ENCODE assay signal across 2 cellular contexts in genomic region chr10:126252884-126253612, GRCh38.
A peak's percentile ranks its signal among the peaks of the same experiment; 100 is the strongest.
TF ChIP-seq lines count a peak whose summit lies in the region.

No MANE protein-coding gene starts in this region.

TF ChIP-seq in HEK293, 187 proteins besides CTCF, POLR2A, EP300 and RAD21 (continued from another document and continues in another):
- TF ChIP-seq ZNF692 (tag by site-specific recombination; IDR thresholded peaks at IDR 0.05) (peak; percentile 19; the same call in 1 of the 2 replicates), ZNF394 (tag by site-specific recombination; IDR thresholded peaks at IDR 0.05; ENCODE audit: borderline replicate concordance) (peak; percentile 73), TCF7L2 (IDR thresholded peaks at IDR 0.05; ENCODE audit: borderline replicate concordance, low read depth, low read length) (peak; percentile 77; the same call in 1 of the 2 replicates), ZFP41 (tag by site-specific recombination; IDR thresholded peaks at IDR 0.05; ENCODE audit: borderline replicate concordance) (no peak), OVOL3 (tag by site-specific recombination; IDR thresholded peaks at IDR 0.05) (peak; percentile 25; the same call in 1 of the 2 replicates), ZNF184 (tag by site-specific recombination; IDR thresholded peaks at IDR 0.05) (peak; percentile 75), PRDM10 (tag by site-specific recombination; IDR thresholded peaks at IDR 0.05) (peak; percentile 53; the same call in 1 of the 2 replicates), ZEB2 (tag by site-specific recombination; IDR thresholded peaks at IDR 0.05) (peak; percentile 94), ZNF624 (tag by site-specific recombination; IDR thresholded peaks at IDR 0.05) (no peak), ZNF362 (tag by site-specific recombination; IDR thresholded peaks at IDR 0.05) (0 out of 2 replicates have a peak, but pooled peaks have one; percentile 21), WT1 (tag by site-specific recombination; IDR thresholded peaks at IDR 0.05) (peak; percentile 59), ZNF544 (tag by site-specific recombination; IDR thresholded peaks at IDR 0.05) (no peak), PRDM1 (tag by site-specific recombination; IDR thresholded peaks at IDR 0.05) (peak; percentile 18; the same call in 1 of the 2 replicates), ZBTB1 (tag by site-specific recombination; IDR thresholded peaks at IDR 0.05) (0 out of 2 replicates have a peak, but pooled peaks have one; percentile 12), ZNF530 (tag by site-specific recombination; IDR thresholded peaks at IDR 0.05; ENCODE audit: low read depth) (no peak), SP7 (tag by site-specific recombination; IDR thresholded peaks at IDR 0.05) (peak; percentile 83)
- TF ChIP-seq, protein P1, sequence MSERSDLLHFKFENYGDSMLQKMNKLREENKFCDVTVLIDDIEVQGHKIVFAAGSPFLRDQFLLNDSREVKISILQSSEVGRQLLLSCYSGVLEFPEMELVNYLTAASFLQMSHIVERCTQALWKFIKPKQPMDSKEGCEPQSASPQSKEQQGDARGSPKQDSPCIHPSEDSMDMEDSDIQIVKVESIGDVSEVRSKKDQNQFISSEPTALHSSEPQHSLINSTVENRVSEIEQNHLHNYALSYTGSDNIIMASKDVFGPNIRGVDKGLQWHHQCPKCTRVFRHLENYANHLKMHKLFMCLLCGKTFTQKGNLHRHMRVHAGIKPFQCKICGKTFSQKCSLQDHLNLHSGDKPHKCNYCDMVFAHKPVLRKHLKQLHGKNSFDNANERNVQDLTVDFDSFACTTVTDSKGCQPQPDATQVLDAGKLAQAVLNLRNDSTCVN (tag by site-specific recombination; optimal IDR thresholded peaks at IDR 0.05): no peak
- TF ChIP-seq, protein P2, sequence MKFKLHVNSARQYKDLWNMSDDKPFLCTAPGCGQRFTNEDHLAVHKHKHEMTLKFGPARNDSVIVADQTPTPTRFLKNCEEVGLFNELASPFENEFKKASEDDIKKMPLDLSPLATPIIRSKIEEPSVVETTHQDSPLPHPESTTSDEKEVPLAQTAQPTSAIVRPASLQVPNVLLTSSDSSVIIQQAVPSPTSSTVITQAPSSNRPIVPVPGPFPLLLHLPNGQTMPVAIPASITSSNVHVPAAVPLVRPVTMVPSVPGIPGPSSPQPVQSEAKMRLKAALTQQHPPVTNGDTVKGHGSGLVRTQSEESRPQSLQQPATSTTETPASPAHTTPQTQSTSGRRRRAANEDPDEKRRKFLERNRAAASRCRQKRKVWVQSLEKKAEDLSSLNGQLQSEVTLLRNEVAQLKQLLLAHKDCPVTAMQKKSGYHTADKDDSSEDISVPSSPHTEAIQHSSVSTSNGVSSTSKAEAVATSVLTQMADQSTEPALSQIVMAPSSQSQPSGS (tag by site-specific recombination; IDR thresholded peaks at IDR 0.05; ENCODE audit: low read depth): 0 out of 2 replicates have a peak, but pooled peaks have one; percentile 32

TF ChIP-seq in GM23338, 12 proteins besides CTCF, POLR2A, EP300 and RAD21 (continued from another document):
- TF ChIP-seq ZNF462 (CRISPR knock-in tag; IDR thresholded peaks at IDR 0.05): no peak
- no peak for TF ChIP-seq ZNF331 (CRISPR knock-in tag; IDR thresholded peaks at IDR 0.05; ENCODE audit: low read depth)
- TF ChIP-seq REST (IDR thresholded peaks at IDR 0.05; ENCODE audit: unreplicated experiment): no peak
- no peak for TF ChIP-seq JUNB (IDR thresholded peaks at IDR 0.05; ENCODE audit: unreplicated experiment)
- TF ChIP-seq EZH2 (IDR thresholded peaks at IDR 0.05; ENCODE audit: low read depth, unreplicated experiment): no peak
- TF ChIP-seq, protein P3, sequence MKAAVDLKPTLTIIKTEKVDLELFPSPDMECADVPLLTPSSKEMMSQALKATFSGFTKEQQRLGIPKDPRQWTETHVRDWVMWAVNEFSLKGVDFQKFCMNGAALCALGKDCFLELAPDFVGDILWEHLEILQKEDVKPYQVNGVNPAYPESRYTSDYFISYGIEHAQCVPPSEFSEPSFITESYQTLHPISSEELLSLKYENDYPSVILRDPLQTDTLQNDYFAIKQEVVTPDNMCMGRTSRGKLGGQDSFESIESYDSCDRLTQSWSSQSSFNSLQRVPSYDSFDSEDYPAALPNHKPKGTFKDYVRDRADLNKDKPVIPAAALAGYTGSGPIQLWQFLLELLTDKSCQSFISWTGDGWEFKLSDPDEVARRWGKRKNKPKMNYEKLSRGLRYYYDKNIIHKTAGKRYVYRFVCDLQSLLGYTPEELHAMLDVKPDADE (IDR thresholded peaks at IDR 0.05): no peak
- TF ChIP-seq POLR2AphosphoS5 (IDR thresholded peaks at IDR 0.05; ENCODE audit: low read depth): no peak
- TF ChIP-seq CREB1 (CRISPR knock-in tag; IDR thresholded peaks at IDR 0.05; ENCODE audit: low read depth): no peak
- TF ChIP-seq ZNF114 (CRISPR knock-in tag; IDR thresholded peaks at IDR 0.05): no peak
